Comparison of ENCODE assay signal across 25 cellular contexts in the genomic region with DNA sequence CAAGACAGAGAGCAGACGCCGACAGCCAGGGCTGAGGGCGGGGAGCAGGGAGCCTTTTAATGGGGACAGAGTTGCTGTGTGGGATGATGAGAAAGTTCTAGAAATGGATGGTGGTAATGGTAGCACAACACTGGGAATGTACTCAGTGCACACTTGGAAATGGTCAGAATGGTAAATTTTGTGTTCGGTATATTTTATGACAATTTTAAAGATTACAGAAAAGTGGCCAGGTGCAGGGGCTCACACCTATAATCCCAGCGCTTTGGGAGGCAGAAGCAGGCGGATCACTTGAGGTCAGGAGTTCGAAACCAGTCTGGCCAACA.
DNase-seq lines count a peak whose midpoint lies in the region; ATAC-seq and TF ChIP-seq lines count a peak whose summit lies in the region.
"Had no signal": no experiment of that assay in that cellular context is flagged by ENCODE, and none has a peak within 500 bp of the region (broad histone marks: within the 10 kb centered on the region; RNA-seq: fewer than 3 reads in every experiment).

No MANE protein-coding gene starts in this region.

- TF ChIP-seq EP300 in sigmoid colon (IDR thresholded peaks at IDR 0.05): no peak

- peak overlapping the region; percentile 19; the same call in 1 of the 2 replicates for H3K27ac ChIP-seq in SK-N-MC
- H3K27ac ChIP-seq in lower lobe of right lung: peak overlapping the region; percentile 76
- H3K27ac ChIP-seq in sigmoid colon: peak overlapping the region in 3 of 4 donors; percentile 74 to 80 (median 76)
- H3K27ac ChIP-seq: C4-2B, gastroesophageal sphincter, parathyroid adenoma, uterus had no signal

- intact Hi-C loops in lower lobe of right lung (cut with DNase I) (no loop called here), sigmoid colon (cut with DNase I) (loop anchor here (5.0 kb wide), 1 partner anchor 33 kb away; no protein-coding TSS in a partner anchor)

- peak overlapping the region; percentile 86 for H3K27ac Mint-ChIP-seq in HFFc6
- H3K27ac Mint-ChIP-seq: activated naive CD8-positive, alpha-beta T cell treated with anti-CD3 and anti-CD28 coated beads for 36 hours; natural killer cell treated with Interleukin-12 subunit alpha and Interleukin-12 subunit beta and Interleukin-15 and Interleukin-18, amount 100 ng/mL, for 72 hours; stimulated activated memory B cell treated with anti-CD40 and anti-IgM and Interleukin-4, amounts not matched to agents 10 μg/mL and 1 μg/mL and 100 μg/mL, for 72 hours had no signal

- DNase-seq in HFFc6 (no peak), SK-N-MC (ENCODE audit: low read depth, low spot score) (no peak), lower lobe of right lung (no peak), sigmoid colon (no peak), NCI-H1105 (lab: John Stamatoyannopoulos, UW) (no peak), kidney tubule cell (ENCODE audit: low spot score) (no peak)
- DNase-seq: activated CD4-positive, CD25-positive, alpha-beta regulatory T cell treated with anti-CD3 and anti-CD28 coated beads, Interleukin-2, amount 50 U/mL, for 72 hours; activated effector memory CD4-positive, alpha-beta T cell treated with Interleukin-2 at 50 U/mL for 16 hours; activated naive CD8-positive, alpha-beta T cell treated with anti-CD3 and anti-CD28 coated beads for 36 hours; cerebellar nuclear complex; Karpas-422; left lung; NCI-H1436 treated with DMSO at 0.1 percent for 48 hours; NCI-H446; stimulated activated CD4-positive, alpha-beta T cell treated with anti-CD3 and anti-CD28 coated beads, Interleukin-12 subunit alpha, Interleukin-12 subunit beta, amount 100 ng/mL, for 4 hours; stimulated activated CD4-positive, alpha-beta T cell treated with anti-CD3 and anti-CD28 coated beads, Interleukin-4, amount 100 ng/mL, for 1 hour; uterus had no signal

- no peaks in the 10 kb centered on the region for H3K36me3 ChIP-seq in SK-N-MC (ENCODE audit: insufficient read depth, low read length)
- H3K36me3 ChIP-seq in lower lobe of right lung: no peaks in the 10 kb centered on the region
- no peaks in the 10 kb centered on the region for H3K36me3 ChIP-seq in sigmoid colon
- H3K36me3 ChIP-seq: gastroesophageal sphincter, left lung, uterus had no signal

- H3K36me3 Mint-ChIP-seq in HFFc6 (ENCODE audit: low read depth): peaks cover 11% of the 10 kb centered on the region
- H3K36me3 Mint-ChIP-seq: activated naive CD8-positive, alpha-beta T cell treated with anti-CD3 and anti-CD28 coated beads for 36 hours; natural killer cell treated with Interleukin-12 subunit alpha and Interleukin-12 subunit beta and Interleukin-15 and Interleukin-18, amount 100 ng/mL, for 72 hours; stimulated activated memory B cell treated with anti-CD40 and anti-IgM and Interleukin-4, amounts not matched to agents 10 μg/mL and 1 μg/mL and 100 μg/mL, for 72 hours had no signal

- TF ChIP-seq CTCF in HFFc6 (IDR thresholded peaks at IDR 0.05): no peak
- no peak for TF ChIP-seq CTCF in lower lobe of right lung (IDR thresholded peaks at IDR 0.05)
- no peak for TF ChIP-seq CTCF in sigmoid colon (IDR thresholded peaks at IDR 0.05)

- no peak overlapping the region for H3K4me3 Mint-ChIP-seq in HFFc6
- H3K4me3 Mint-ChIP-seq: activated naive CD8-positive, alpha-beta T cell treated with anti-CD3 and anti-CD28 coated beads for 36 hours; natural killer cell treated with Interleukin-12 subunit alpha and Interleukin-12 subunit beta and Interleukin-15 and Interleukin-18, amount 100 ng/mL, for 72 hours; stimulated activated memory B cell treated with anti-CD40 and anti-IgM and Interleukin-4, amounts not matched to agents 10 μg/mL and 1 μg/mL and 100 μg/mL, for 72 hours had no signal

- no peaks in the 10 kb centered on the region for H3K27me3 ChIP-seq in lower lobe of right lung (ENCODE audit: low read depth)
- H3K27me3 ChIP-seq in sigmoid colon: no peaks in the 10 kb centered on the region
- H3K27me3 ChIP-seq: gastroesophageal sphincter, left lung, uterus had no signal

- peaks cover 55% of the 10 kb centered on the region for H3K4me1 Mint-ChIP-seq in HFFc6 (ENCODE audit: low read depth)
- H3K4me1 Mint-ChIP-seq: activated naive CD8-positive, alpha-beta T cell treated with anti-CD3 and anti-CD28 coated beads for 36 hours; stimulated activated memory B cell treated with anti-CD40 and anti-IgM and Interleukin-4, amounts not matched to agents 10 μg/mL and 1 μg/mL and 100 μg/mL, for 72 hours had no signal

- no peak for ATAC-seq in lower lobe of right lung
- ATAC-seq in HG03457 (IDR thresholded peaks at IDR 0.05; ENCODE audit: unreplicated experiment): no peak
- no peak for ATAC-seq in HG03354 (IDR thresholded peaks at IDR 0.05; ENCODE audit: poor library complexity, severe bottlenecking, unreplicated experiment)
- ATAC-seq: gastroesophageal sphincter; HCT116; left lung; natural killer cell treated with Interleukin-12 subunit alpha and Interleukin-12 subunit beta and Interleukin-15 and Interleukin-18, amount 100 ng/mL, for 72 hours; stimulated activated memory B cell treated with anti-CD40 and anti-IgM and Interleukin-4, amounts not matched to agents 10 μg/mL and 1 μg/mL and 100 μg/mL, for 72 hours had no signal

- no peaks in the 10 kb centered on the region; the same call in none of the 2 replicates for H3K27me3 Mint-ChIP-seq in HFFc6 (ENCODE audit: insufficient read depth)

- TF ChIP-seq POLR2A in sigmoid colon (IDR thresholded peaks at IDR 0.05): no peak

- WGBS in sigmoid colon, 2 donors: 87 to 89% methylated on average over 7 of the region's 7 CpGs

- H3K9ac ChIP-seq in SK-N-MC (ENCODE audit: insufficient read length): no peak overlapping the region
- H3K9ac ChIP-seq: parathyroid adenoma had no signal

- peaks cover 28% of the 10 kb centered on the region for H3K4me1 ChIP-seq in lower lobe of right lung
- peaks cover 0 to 78% (median 70%) of the 10 kb centered on the region in 4 donors for H3K4me1 ChIP-seq in sigmoid colon

- H3K9me3 ChIP-seq in SK-N-MC (ENCODE audit: low read depth, low read length) (no peaks in the 10 kb centered on the region), lower lobe of right lung (no peaks in the 10 kb centered on the region), sigmoid colon (no peaks in the 10 kb centered on the region)
- H3K9me3 ChIP-seq: gastroesophageal sphincter, left lung, uterus had no signal

- no peaks in the 10 kb centered on the region for H3K9me3 Mint-ChIP-seq in HFFc6
- H3K9me3 Mint-ChIP-seq: activated naive CD8-positive, alpha-beta T cell treated with anti-CD3 and anti-CD28 coated beads for 36 hours; natural killer cell treated with Interleukin-12 subunit alpha and Interleukin-12 subunit beta and Interleukin-15 and Interleukin-18, amount 100 ng/mL, for 72 hours had no signal

- 0 out of 2 replicates have a peak overlapping the region, but pooled peaks have one; percentile 38 for H3K4me3 ChIP-seq in SK-N-MC
- no peak overlapping the region for H3K4me3 ChIP-seq in lower lobe of right lung
- H3K4me3 ChIP-seq in sigmoid colon: no peak overlapping the region
- H3K4me3 ChIP-seq: gastroesophageal sphincter, left lung, uterus had no signal

Comparison
In these comparisons a context has a peak if more than half of its experiments do, and no peak if none do; other contexts are left out.
1. H3K27ac ChIP-seq: peak in every context shown above with its lines; median percentile 76 in lower lobe of right lung; 76 in sigmoid colon; 19 in SK-N-MC.